ENCODE assay signal across 22 cellular contexts in genomic region chr5:178272591-178272990, GRCh38.
"Had no signal": no experiment of that assay in that cellular context is flagged by ENCODE, and none has a peak within 500 bp of the region (broad histone marks: within the 10 kb centered on the region; RNA-seq: fewer than 3 reads in every experiment).

No MANE protein-coding gene starts in this region.

- H3K27ac ChIP-seq: coronary artery, dorsolateral prefrontal cortex, esophagus muscularis mucosa, foreskin keratinocyte, gastroesophageal sphincter, heart left ventricle, hepatocyte, left lung, lower lobe of right lung had no signal

- ATAC-seq: foreskin keratinocyte, gastroesophageal sphincter, heart left ventricle, left lung, left ventricle myocardium superior, lower lobe of right lung had no signal

- H3K36me3 ChIP-seq: esophagus muscularis mucosa, gastroesophageal sphincter, heart left ventricle, left lung, lower lobe of right lung had no signal

- H3K4me1 ChIP-seq: esophagus muscularis mucosa, foreskin keratinocyte, gastroesophageal sphincter, left lung, lower lobe of right lung had no signal

- H3K9me3 ChIP-seq: lower lobe of right lung had no signal

- H3K79me2 ChIP-seq: hepatocyte had no signal

- FAIRE-seq: colon, endothelial cell of umbilical vein, frontal cortex had no signal

- H3K4me3 ChIP-seq: coronary artery, dorsolateral prefrontal cortex, esophagus muscularis mucosa, gastroesophageal sphincter, heart left ventricle, hepatocyte, left lung, lower lobe of right lung had no signal

- H2AFZ ChIP-seq: hepatocyte had no signal

- H3K4me2 ChIP-seq: hepatocyte had no signal

- H3K27me3 ChIP-seq: dorsolateral prefrontal cortex, foreskin keratinocyte, heart left ventricle, hepatocyte, left lung had no signal

- DNase-seq: cerebellar nuclear complex; dermis blood vessel endothelial cell; effector CD4-positive, alpha-beta T cell; effector memory CD4-positive, alpha-beta T cell; foreskin keratinocyte; hypothalamus; immature natural killer cell; islet precursor cell; left cardiac atrium; left ventricle myocardium superior; lower lobe of right lung; mesenchymal stem cell had no signal
